In genomic region chr20:14824996-14825395, GRCh38 we compare ENCODE assay signal across 22 cellular contexts.
DNase-seq lines count a peak whose midpoint lies in the region; ATAC-seq, FAIRE-seq and TF ChIP-seq lines count a peak whose summit lies in the region.
"Had no signal": no experiment of that assay in that cellular context is flagged by ENCODE, and none has a peak within 500 bp of the region (broad histone marks: within the 10 kb centered on the region; RNA-seq: fewer than 3 reads in every experiment).

No MANE protein-coding gene starts in this region.

- H3K27me3 ChIP-seq in GM23338 (ENCODE audit: insufficient read depth) (no peaks in the 10 kb centered on the region), keratinocyte (ENCODE audit: control insufficient read depth, extremely low read depth, insufficient read depth, low read length) (no peaks in the 10 kb centered on the region), neuronal stem cell (ENCODE audit: control insufficient read depth in 3 of 3, insufficient read depth in 3 of 3, low read depth in 1 of 3, low read length in 3 of 3) (no peaks in the 10 kb centered on the region)
- H3K27me3 ChIP-seq: BE2C had no signal

- H2BK5ac ChIP-seq in neuronal stem cell (ENCODE audit: low read length): no peak overlapping the region

- peak overlapping the region; percentile 1; the same call in 1 of the 2 replicates for H2AFZ ChIP-seq in GM23338
- peak overlapping the region; percentile 73 for H2AFZ ChIP-seq in keratinocyte (ENCODE audit: control insufficient read depth, low read length)
- peak overlapping the region; percentile 71 for H2AFZ ChIP-seq in neuronal stem cell (ENCODE audit: low read length)

- in situ Hi-C loops in GM13977 (cut with MboI; ENCODE audit: low pct_unique_long_range_greater_than_20kb, low sequenced_read_pairs, unreplicated experiment): no loop called here

- no peak overlapping the region for H2BK12ac ChIP-seq in neuronal stem cell (ENCODE audit: low read length)

- FAIRE-seq in keratinocyte (lab: Jason Lieb, UNC): peak; percentile 5
- FAIRE-seq: D721Med, GM18507, HTR-8/SVneo had no signal

- H3K79me1 ChIP-seq in neuronal stem cell (ENCODE audit: low read depth, low read length): no peaks in the 10 kb centered on the region

- H3K36me3 Mint-ChIP-seq in GM23338 (ENCODE audit: low read depth): no peaks in the 10 kb centered on the region
- H3K36me3 Mint-ChIP-seq: CD4-positive, alpha-beta memory T cell had no signal

- no peaks in the 10 kb centered on the region for H3K9me1 ChIP-seq in keratinocyte (ENCODE audit: control insufficient read depth, extremely low read depth, insufficient read depth, low read length)

- H3K4me1 Mint-ChIP-seq in GM23338: peaks cover 3% of the 10 kb centered on the region; the same call in 1 of the 3 replicates
- H3K4me1 Mint-ChIP-seq: CD4-positive, alpha-beta memory T cell had no signal

- no peak overlapping the region for H3K4me3 Mint-ChIP-seq in GM23338
- H3K4me3 Mint-ChIP-seq: CD4-positive, alpha-beta memory T cell; HFFc6 had no signal

- H3K23ac ChIP-seq in neuronal stem cell (ENCODE audit: low read depth, low read length, poor library complexity): no peak overlapping the region

- H2BK120ac ChIP-seq in neuronal stem cell (ENCODE audit: low read depth, low read length): no peak overlapping the region

- H3K27ac Mint-ChIP-seq in GM23338: 0 out of 2 replicates have a peak overlapping the region, but pooled peaks have one; percentile 11
- H3K27ac Mint-ChIP-seq: CD4-positive, alpha-beta memory T cell; HFFc6 had no signal

- H3K79me2 ChIP-seq in GM23338 (replicated peaks; ENCODE audit: insufficient read depth) (no peaks in the 10 kb centered on the region), keratinocyte (ENCODE audit: control insufficient read depth, insufficient read depth, low read length) (no peaks in the 10 kb centered on the region)

- no peak for TF ChIP-seq CTCF in GM23338 (conservative IDR thresholded peaks at IDR 0.05; ENCODE audit: low read depth in 2 of 2)
- no peak for TF ChIP-seq CTCF in keratinocyte (optimal IDR thresholded peaks at IDR 0.05 in 1 of 3, IDR thresholded peaks at IDR 0.05 in 1 of 3, conservative IDR thresholded peaks at IDR 0.05 in 1 of 3; ENCODE audit: extremely low read depth in 1 of 3, insufficient read depth in 2 of 3, low read length in 3 of 3)
- TF ChIP-seq CTCF in GM13977 (IDR thresholded peaks at IDR 0.05; ENCODE audit: extremely low read depth, insufficient read depth, missing control alignments): no peak
- no peak for TF ChIP-seq CTCF in foreskin fibroblast (IDR thresholded peaks at IDR 0.05; ENCODE audit: low read depth, low read length)

- no peak overlapping the region for H3K27ac ChIP-seq in GM23338 (ENCODE audit: low read depth)
- H3K27ac ChIP-seq in keratinocyte (ENCODE audit: control insufficient read depth, insufficient read depth, low read length): no peak overlapping the region
- H3K27ac ChIP-seq in neuronal stem cell (replicated peaks; ENCODE audit: low read length): peak overlapping the region; percentile 67
- H3K27ac ChIP-seq: A549, C4-2B had no signal

- H3K9ac ChIP-seq in keratinocyte (ENCODE audit: control insufficient read depth, extremely low read depth, insufficient read depth, low read length) (no peak overlapping the region), neuronal stem cell (ENCODE audit: low read depth, low read length, poor library complexity) (no peak overlapping the region)

- no CpG with 5 or more reads among the region's 4 CpGs for WGBS in neuronal stem cell (ENCODE audit: extremely low coverage in 2 of 2, insufficient read length in 2 of 2, insufficient replicate concordance in 1 of 2), 2 donors

- H2AK5ac ChIP-seq in neuronal stem cell (ENCODE audit: low read depth, low read length): no peak overlapping the region

- H3K18ac ChIP-seq in neuronal stem cell (ENCODE audit: low read length): no peak overlapping the region

- no peak overlapping the region for H2BK15ac ChIP-seq in neuronal stem cell (ENCODE audit: low read length)

- dilution Hi-C loops in keratinocyte (cut with MboI; ENCODE audit: extremely low pct_ligation_motif_present, low sequenced_read_pairs): no loop called here

- H3K9me2 ChIP-seq in GM23338 (ENCODE audit: insufficient read depth): peaks cover 6% of the 10 kb centered on the region; the same call in 1 of the 2 replicates

- H3K4me3 ChIP-seq in GM23338 (no peak overlapping the region), keratinocyte (ENCODE audit: control insufficient read depth in 2 of 3, extremely low read depth in 1 of 3, insufficient read depth in 2 of 3, low read depth in 1 of 3, low read length in 3 of 3) (no peak overlapping the region), neuronal stem cell (ENCODE audit: low read length in 2 of 2) (no peak overlapping the region), foreskin fibroblast (ENCODE audit: low read depth in 1 of 2, low read length in 2 of 2) (no peak overlapping the region)
- H3K4me3 ChIP-seq: A549 had no signal

- H3K4me1 ChIP-seq in GM23338 (ENCODE audit: insufficient read depth) (peaks cover 6% of the 10 kb centered on the region; the same call in 1 of the 2 replicates), keratinocyte (ENCODE audit: control insufficient read depth, extremely low read depth, insufficient read depth, low read length) (no peaks in the 10 kb centered on the region), neuronal stem cell (ENCODE audit: control insufficient read depth in 2 of 2, insufficient read depth in 1 of 2, low read depth in 1 of 2, low read length in 2 of 2) (peaks cover 12 to 14% of the 10 kb centered on the region in 2 donors)

- no peaks in the 10 kb centered on the region for H4K20me1 ChIP-seq in GM23338 (replicated peaks; ENCODE audit: insufficient read depth)
- H4K20me1 ChIP-seq in keratinocyte (ENCODE audit: control insufficient read depth, extremely low read depth, insufficient read depth, low read length): no peaks in the 10 kb centered on the region

- H3K9me3 Mint-ChIP-seq in GM23338: no peaks in the 10 kb centered on the region

- no peaks in the 10 kb centered on the region for H3K27me3 Mint-ChIP-seq in GM23338 (ENCODE audit: insufficient read depth, low read depth, poor library complexity)
- H3K27me3 Mint-ChIP-seq: CD4-positive, alpha-beta memory T cell had no signal

- H3F3A ChIP-seq in GM23338 (replicated peaks; ENCODE audit: low read depth): no peaks in the 10 kb centered on the region

- H3K9me3 ChIP-seq in keratinocyte (ENCODE audit: control insufficient read depth, low read depth, low read length): no peaks in the 10 kb centered on the region
- no peaks in the 10 kb centered on the region for H3K9me3 ChIP-seq in neuronal stem cell (replicated peaks in 1 of 2; ENCODE audit: control insufficient read depth in 2 of 2, insufficient read depth in 1 of 2, low read depth in 1 of 2, low read length in 2 of 2)
- H3K9me3 ChIP-seq: A549, BE2C had no signal

- no peak overlapping the region for H3K4ac ChIP-seq in neuronal stem cell (ENCODE audit: low read length)

- no peak overlapping the region for H3K4me2 ChIP-seq in GM23338
- H3K4me2 ChIP-seq in keratinocyte (ENCODE audit: control insufficient read depth, extremely low read depth, insufficient read depth, low read depth, low read length): no peak overlapping the region
- no peak overlapping the region for H3K4me2 ChIP-seq in neuronal stem cell (ENCODE audit: insufficient read depth, low read length, poor library complexity, severe bottlenecking)
- H3K4me2 ChIP-seq: A549 had no signal

- peak; percentile 60 for ATAC-seq in GM23338
- ATAC-seq: A549 had no signal

- no peak overlapping the region for H4K91ac ChIP-seq in neuronal stem cell (ENCODE audit: low read depth, low read length, poor library complexity)

- H4K8ac ChIP-seq in neuronal stem cell (ENCODE audit: low read depth, low read length): no peak overlapping the region

- no peak overlapping the region for H3K14ac ChIP-seq in neuronal stem cell (ENCODE audit: low read length)

- DNase-seq in GM23338 (ENCODE audit: low spot score): no peak
- DNase-seq in astrocyte of the hippocampus (ENCODE audit: low read depth, low spot score): peak; percentile 38
- no peak for DNase-seq in keratinocyte (ENCODE audit: low read depth, low spot score)
- DNase-seq in neuronal stem cell (ENCODE audit: low spot score): peak; percentile 73
- no peak for DNase-seq in GM13977 (ENCODE audit: low spot score)
- no peak for DNase-seq in NCI-H524 treated with DMSO at 0.1 percent for 48 hours (lab: John Stamatoyannopoulos, UW)
- no peak for DNase-seq in foreskin fibroblast
- DNase-seq: BE2C; CD4-positive, alpha-beta memory T cell; COR-L47; DMS153; DMS79 treated with DMSO at 0.1 percent for 48 hours; EL; GF-D8; GOT3; HCEC 1CT; HFFc6 had no signal

- H3K36me3 ChIP-seq in GM23338 (ENCODE audit: insufficient read depth): no peaks in the 10 kb centered on the region
- H3K36me3 ChIP-seq in keratinocyte (ENCODE audit: control insufficient read depth in 2 of 2, extremely low read depth in 1 of 2, insufficient read depth in 2 of 2, low read length in 2 of 2): no peaks in the 10 kb centered on the region
- no peaks in the 10 kb centered on the region for H3K36me3 ChIP-seq in neuronal stem cell (replicated peaks in 1 of 2; ENCODE audit: control insufficient read depth in 2 of 2, insufficient read depth in 2 of 2, low read length in 2 of 2)
- H3K36me3 ChIP-seq: BE2C had no signal

TF ChIP-seq in GM23338, 12 proteins besides CTCF, POLR2A, EP300 and RAD21 (continues in another document):
- TF ChIP-seq STAT1 (IDR thresholded peaks at IDR 0.05; ENCODE audit: unreplicated experiment): no peak
- TF ChIP-seq, protein P1, sequence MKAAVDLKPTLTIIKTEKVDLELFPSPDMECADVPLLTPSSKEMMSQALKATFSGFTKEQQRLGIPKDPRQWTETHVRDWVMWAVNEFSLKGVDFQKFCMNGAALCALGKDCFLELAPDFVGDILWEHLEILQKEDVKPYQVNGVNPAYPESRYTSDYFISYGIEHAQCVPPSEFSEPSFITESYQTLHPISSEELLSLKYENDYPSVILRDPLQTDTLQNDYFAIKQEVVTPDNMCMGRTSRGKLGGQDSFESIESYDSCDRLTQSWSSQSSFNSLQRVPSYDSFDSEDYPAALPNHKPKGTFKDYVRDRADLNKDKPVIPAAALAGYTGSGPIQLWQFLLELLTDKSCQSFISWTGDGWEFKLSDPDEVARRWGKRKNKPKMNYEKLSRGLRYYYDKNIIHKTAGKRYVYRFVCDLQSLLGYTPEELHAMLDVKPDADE (IDR thresholded peaks at IDR 0.05): no peak
- TF ChIP-seq ZNF331 (CRISPR knock-in tag; IDR thresholded peaks at IDR 0.05; ENCODE audit: low read depth): no peak
- no peak for TF ChIP-seq POLR2AphosphoS5 (IDR thresholded peaks at IDR 0.05; ENCODE audit: low read depth)

Comparison
In these comparisons a context has a peak if more than half of its experiments do, and no peak if none do; other contexts are left out.
1. DNase-seq: peak in astrocyte of the hippocampus (single experiment) and neuronal stem cell (single experiment); none in GM23338 (single experiment), keratinocyte (single experiment), GM13977 (single experiment), NCI-H524 treated with DMSO at 0.1 percent for 48 hours (single experiment) and foreskin fibroblast (0 of 2).
2. H2AFZ ChIP-seq: peak in every context shown above with its lines; median percentile 73 in keratinocyte; 71 in neuronal stem cell; 1 in GM23338.